ENCODE assay signal across 9 cellular contexts in the genomic region with DNA sequence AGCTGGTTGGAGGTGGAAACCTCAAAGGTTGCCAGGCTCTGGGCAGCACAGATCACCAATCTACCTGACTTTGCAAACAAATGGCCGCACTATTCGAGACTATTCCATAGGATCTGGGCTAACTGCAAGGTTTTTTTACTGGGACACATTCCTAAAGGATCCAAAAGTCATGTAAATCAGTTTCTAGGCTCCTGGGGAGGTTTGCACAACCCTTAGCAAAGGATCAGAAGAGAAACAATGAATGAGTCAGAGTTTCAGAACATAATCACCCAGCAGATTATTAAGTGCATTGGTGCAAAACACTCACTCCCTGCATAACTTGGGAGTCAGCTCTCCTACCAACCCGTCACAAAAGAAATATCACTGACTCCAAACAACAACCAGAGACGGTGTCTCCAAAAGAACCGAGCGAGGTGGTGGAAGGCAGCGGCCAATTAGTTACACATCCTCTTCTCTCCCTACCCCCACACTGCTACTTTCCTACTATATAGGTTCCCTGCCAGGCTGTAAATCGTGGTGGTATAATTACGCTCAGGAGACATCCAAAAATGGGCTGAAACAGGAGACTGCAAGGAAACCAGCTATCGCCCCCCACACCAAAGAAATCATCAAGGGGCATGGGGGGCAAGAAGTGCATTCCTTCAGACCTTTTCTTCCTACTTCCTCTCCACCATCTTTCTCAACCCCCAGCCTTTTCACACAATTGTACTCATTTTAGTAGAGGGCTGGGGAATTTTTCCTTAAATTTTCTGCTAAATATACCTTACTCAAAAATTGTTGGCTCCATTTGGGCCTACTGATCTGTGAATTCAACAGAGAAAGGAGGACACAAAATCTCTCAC. TPM values are rescaled to one million over a fixed set of nuclear protein-coding genes. Genes with fewer than 3 reads are reported as not detected.
DNase-seq lines count a peak whose midpoint lies in the region; ATAC-seq, FAIRE-seq and TF ChIP-seq lines count a peak whose summit lies in the region.
"Had no signal": no experiment of that assay in that cellular context is flagged by ENCODE, and none has a peak within 500 bp of the region (broad histone marks: within the 10 kb centered on the region; RNA-seq: fewer than 3 reads in every experiment).

No MANE protein-coding gene starts in this region.

- TF ChIP-seq CTCF in brain microvascular endothelial cell (IDR thresholded peaks at IDR 0.05; ENCODE audit: low read depth, low read length, missing control alignments) = no peak

- no peak overlapping the region for H3K27ac Mint-ChIP-seq in activated CD4-positive, alpha-beta T cell treated with anti-CD3 and anti-CD28 coated beads, Interleukin-2, amount 10 ng/mL, durations not matched to agents 7 days and 5 days
- no peak overlapping the region for H3K27ac Mint-ChIP-seq in stimulated activated memory B cell treated with anti-CD40 and anti-IgM and Interleukin-4, amounts not matched to agents 10 μg/mL and 1 μg/mL and 100 μg/mL, for 72 hours

- H3K4me3 ChIP-seq in brain microvascular endothelial cell (ENCODE audit: low read depth, low read length) = peak overlapping the region; percentile 88

- ATAC-seq in HG02588 (IDR thresholded peaks at IDR 0.05; ENCODE audit: unreplicated experiment) = peak; percentile 13
- ATAC-seq in stimulated activated memory B cell treated with anti-CD40 and anti-IgM and Interleukin-4, amounts not matched to agents 10 μg/mL and 1 μg/mL and 100 μg/mL, for 72 hours = peak; percentile 42

- TF ChIP-seq POLR2A in GM12892 (IDR thresholded peaks at IDR 0.05; ENCODE audit: low read depth, low read length) = no peak

- H3K9me3 Mint-ChIP-seq in activated CD4-positive, alpha-beta T cell treated with anti-CD3 and anti-CD28 coated beads, Interleukin-2, amount 10 ng/mL, durations not matched to agents 7 days and 5 days = no peaks in the 10 kb centered on the region
- peaks cover 2% of the 10 kb centered on the region for H3K9me3 Mint-ChIP-seq in stimulated activated memory B cell treated with anti-CD40 and anti-IgM and Interleukin-4, amounts not matched to agents 10 μg/mL and 1 μg/mL and 100 μg/mL, for 72 hours
- H3K9me3 Mint-ChIP-seq: neural crest cell had no signal

- CTCF ChIA-PET in activated CD4-positive, alpha-beta T cell treated with anti-CD3 and anti-CD28 coated beads, Interleukin-2, amount 10 ng/mL, durations not matched to agents 7 days and 5 days (lab: Charles Lee) = interaction anchor here (0.6 to 1.5 kb wide), 4 partner anchors 9 to 24 kb away, joined by 3 to 4 read pairs (median 3); no protein-coding TSS in a partner anchor

- H3K4me1 Mint-ChIP-seq in activated CD4-positive, alpha-beta T cell treated with anti-CD3 and anti-CD28 coated beads, Interleukin-2, amount 10 ng/mL, durations not matched to agents 7 days and 5 days = peaks cover 23% of the 10 kb centered on the region
- no peaks in the 10 kb centered on the region for H3K4me1 Mint-ChIP-seq in stimulated activated memory B cell treated with anti-CD40 and anti-IgM and Interleukin-4, amounts not matched to agents 10 μg/mL and 1 μg/mL and 100 μg/mL, for 72 hours

- peak; percentile 26 for DNase-seq in activated CD4-positive, alpha-beta T cell treated with anti-CD3 and anti-CD28 coated beads, Interleukin-2, amount 10 ng/mL, durations not matched to agents 7 days and 5 days
- no peak for DNase-seq in activated CD4-positive, alpha-beta T cell treated with anti-CD3 and anti-CD28 coated beads, Interleukin-2, amount 50 U/mL, for 4 hours
- DNase-seq in NCI-H69 (lab: John Stamatoyannopoulos, UW) = peak; percentile 90
- DNase-seq in brain microvascular endothelial cell = peak; percentile 60
- peak; percentile 47 for DNase-seq in inferior parietal cortex (ENCODE audit: extremely low spot score)
- no peak for DNase-seq in GM12892 (ENCODE audit: insufficient read length)

- H3K27me3 ChIP-seq in brain microvascular endothelial cell (replicated peaks) = no peaks in the 10 kb centered on the region

- peak overlapping the region; percentile 78 for H3K27ac ChIP-seq in brain microvascular endothelial cell

- POLR2A ChIA-PET in activated CD4-positive, alpha-beta T cell treated with anti-CD3 and anti-CD28 coated beads, Interleukin-2, amount 10 ng/mL, durations not matched to agents 7 days and 5 days (lab: Charles Lee) = interaction anchor here (0.6 kb wide), 1 partner anchor 60 kb away, joined by 3 read pairs; no protein-coding TSS in a partner anchor

- H3K27me3 Mint-ChIP-seq in activated CD4-positive, alpha-beta T cell treated with anti-CD3 and anti-CD28 coated beads, Interleukin-2, amount 10 ng/mL, durations not matched to agents 7 days and 5 days = no peaks in the 10 kb centered on the region
- H3K27me3 Mint-ChIP-seq in stimulated activated memory B cell treated with anti-CD40 and anti-IgM and Interleukin-4, amounts not matched to agents 10 μg/mL and 1 μg/mL and 100 μg/mL, for 72 hours = no peaks in the 10 kb centered on the region

- peaks cover 16% of the 10 kb centered on the region for H3K36me3 Mint-ChIP-seq in activated CD4-positive, alpha-beta T cell treated with anti-CD3 and anti-CD28 coated beads, Interleukin-2, amount 10 ng/mL, durations not matched to agents 7 days and 5 days (ENCODE audit: low read depth)
- peaks cover 8% of the 10 kb centered on the region for H3K36me3 Mint-ChIP-seq in stimulated activated memory B cell treated with anti-CD40 and anti-IgM and Interleukin-4, amounts not matched to agents 10 μg/mL and 1 μg/mL and 100 μg/mL, for 72 hours

- no peak for FAIRE-seq in GM12892 (lab: Jason Lieb, UNC)

- no peak overlapping the region for H3K4me3 Mint-ChIP-seq in activated CD4-positive, alpha-beta T cell treated with anti-CD3 and anti-CD28 coated beads, Interleukin-2, amount 10 ng/mL, durations not matched to agents 7 days and 5 days
- H3K4me3 Mint-ChIP-seq in stimulated activated memory B cell treated with anti-CD40 and anti-IgM and Interleukin-4, amounts not matched to agents 10 μg/mL and 1 μg/mL and 100 μg/mL, for 72 hours = no peak overlapping the region
- H3K4me3 Mint-ChIP-seq: neural crest cell had no signal

- in situ Hi-C loops in brain microvascular endothelial cell (cut with HindIII; ENCODE audit: low pct_ligation_motif_present, low sequenced_read_pairs) = no loop called here

- H3K36me3 ChIP-seq in brain microvascular endothelial cell (replicated peaks) = no peaks in the 10 kb centered on the region

RNA-seq across cellular contexts. Expression of a gene that starts 3.2 kb away (rescaled TPM):
- 10 to 100 TPM; 34.9 to 40.3 TPM for total RNA-seq in activated CD4-positive, alpha-beta T cell treated with anti-CD3 and anti-CD28 coated beads, Interleukin-2, amount 10 ng/mL, durations not matched to agents 7 days and 5 days
- polyA plus RNA-seq in GM12892 (2012; ENCODE audit: missing spikeins) = 29.5 TPM

Comparison
In these comparisons a context has a peak if more than half of its experiments do, and no peak if none do; other contexts are left out.
1. DNase-seq: peak in activated CD4-positive, alpha-beta T cell treated with anti-CD3 and anti-CD28 coated beads, Interleukin-2, amount 10 ng/mL, durations not matched to agents 7 days and 5 days (single experiment), NCI-H69 (single experiment), brain microvascular endothelial cell (single experiment) and inferior parietal cortex (single experiment); none in activated CD4-positive, alpha-beta T cell treated with anti-CD3 and anti-CD28 coated beads, Interleukin-2, amount 50 U/mL, for 4 hours (0 of 2) and GM12892 (single experiment).